1 cellular context compared by ENCODE assay signal in genomic region chr1:204411451-204412245, GRCh38.
TF ChIP-seq lines count a peak whose summit lies in the region.

Gene PPP1R15B, minus strand, starts transcription at chr1:204411817. Its CDS starts 406 bp downstream, at chr1:204411411.

TF ChIP-seq in HepG2, 621 proteins besides CTCF, POLR2A, EP300 and RAD21 (continued from another document):
- TF ChIP-seq ZNF20 (CRISPR knock-in tag; IDR thresholded peaks at IDR 0.05) (no peak), CEBPB (IDR thresholded peaks at IDR 0.05; ENCODE audit: borderline replicate concordance, low read depth, low read length) (peak; percentile 95), ZNF770 (CRISPR knock-in tag; IDR thresholded peaks at IDR 0.05) (no peak), ARNT2 (CRISPR knock-in tag; IDR thresholded peaks at IDR 0.05; ENCODE audit: low read depth) (peak; percentile 80), HNRNPLL (IDR thresholded peaks at IDR 0.05; ENCODE audit: low read depth, low read length, poor library complexity, severe bottlenecking) (peak; percentile 96), ZFP90 (CRISPR knock-in tag; IDR thresholded peaks at IDR 0.05; ENCODE audit: borderline replicate concordance) (peak; percentile 58; the same call in 1 of the 2 replicates), ZNF772 (CRISPR knock-in tag; IDR thresholded peaks at IDR 0.05) (peak; percentile 80; the same call in 1 of the 2 replicates), ZNF557 (CRISPR knock-in tag; IDR thresholded peaks at IDR 0.05) (0 out of 2 replicates have a peak, but pooled peaks have one; percentile 44), ZNF687 (CRISPR knock-in tag; IDR thresholded peaks at IDR 0.05) (peak; percentile 81), CREB1 (IDR thresholded peaks at IDR 0.05) (peak; percentile 91), CREB1 (CRISPR knock-in tag; IDR thresholded peaks at IDR 0.05) (peak; percentile 96), KMT2B (CRISPR knock-in tag; IDR thresholded peaks at IDR 0.05) (no peak), KAT7 (CRISPR knock-in tag; IDR thresholded peaks at IDR 0.05; ENCODE audit: borderline replicate concordance) (no peak; the same call in 1 of the 2 replicates), ZNF576 (CRISPR knock-in tag; IDR thresholded peaks at IDR 0.05) (no peak)
